In the genomic region with DNA sequence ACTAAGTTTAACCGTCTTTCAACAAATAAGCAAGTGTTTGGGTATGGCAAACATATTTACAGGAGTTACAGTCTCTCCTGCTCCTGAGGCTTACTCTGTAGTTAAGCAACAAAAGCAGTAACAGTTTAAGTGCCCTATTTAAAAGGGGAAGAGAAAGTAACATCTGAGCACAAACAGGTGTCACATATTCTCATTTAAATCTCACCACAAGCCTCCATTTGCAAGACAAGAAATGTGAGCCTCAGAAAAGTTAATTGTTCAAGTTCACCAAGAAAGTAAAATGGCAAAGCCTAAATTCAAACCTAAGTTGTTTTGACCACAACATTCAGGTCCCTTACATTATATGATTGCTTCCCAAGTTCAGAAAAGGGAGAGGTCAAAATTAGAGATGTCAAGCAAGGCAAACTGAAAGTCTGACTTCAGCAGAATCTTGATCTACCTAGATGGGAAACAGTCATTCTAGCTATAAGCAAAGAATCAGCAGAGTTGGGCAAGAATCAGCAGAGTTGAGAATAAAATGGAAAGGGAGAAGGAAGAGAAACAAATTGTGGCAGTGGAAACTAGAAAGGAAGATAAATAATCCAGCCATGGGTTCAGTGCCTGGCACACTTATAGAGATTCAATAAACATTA, we compare ENCODE assay signal across 1 cellular context.
TF ChIP-seq lines count a peak whose summit lies in the region.

No MANE protein-coding gene starts in this region.

TF ChIP-seq in HepG2, 621 proteins besides CTCF, POLR2A, EP300 and RAD21 (continued from another document):
- TF ChIP-seq ZNF20 (CRISPR knock-in tag; IDR thresholded peaks at IDR 0.05) (no peak), KLF13 (CRISPR knock-in tag; IDR thresholded peaks at IDR 0.05) (no peak)
